In genomic region chr15:78565097-78565950, GRCh38 we compare ENCODE assay signal across 8 cellular contexts. TPM values are rescaled to one million over a fixed set of nuclear protein-coding genes. Genes with fewer than 3 reads are reported as not detected.
DNase-seq lines count a peak whose midpoint lies in the region; ATAC-seq and TF ChIP-seq lines count a peak whose summit lies in the region.

Gene CHRNA5, plus strand, starts transcription at chr15:78565520. Its CDS starts 200 bp downstream, at chr15:78565720.

- TF ChIP-seq CTCF in OCI-LY3 (IDR thresholded peaks at IDR 0.05; ENCODE audit: low read depth, low read length) (no peak), esophagus muscularis mucosa (IDR thresholded peaks at IDR 0.05) (no peak), nephron (IDR thresholded peaks at IDR 0.05; ENCODE audit: unreplicated experiment in 3 of 3) (no peak)

- TF ChIP-seq EP300 in esophagus muscularis mucosa (IDR thresholded peaks at IDR 0.05): no peak

- peak within 1 kb of the TSS; percentile 92 for H3K4me3 ChIP-seq in OCI-LY3 (ENCODE audit: low read length)
- peak within 1 kb of the TSS; percentile 61 to 75 (median 69) for H3K4me3 ChIP-seq in esophagus muscularis mucosa

- peak within 1 kb of the TSS; percentile 23 to 61 (median 36) for H3K27ac Mint-ChIP-seq in nephron
- peak within 1 kb of the TSS; percentile 84 to 94 for H3K27ac Mint-ChIP-seq in stimulated activated naive CD8-positive, alpha-beta T cell treated with anti-CD3 and anti-CD28 coated beads, Interleukin-15, amount 100 ng/mL, for 72 hours

- H3K9ac ChIP-seq in OCI-LY3 (ENCODE audit: low read length): peak within 1 kb of the TSS; percentile 68

- H3K9me3 ChIP-seq in OCI-LY3 (ENCODE audit: insufficient read depth, low read length): no peaks in the 10 kb centered on the region
- H3K9me3 ChIP-seq in esophagus muscularis mucosa: no peaks in the 10 kb centered on the region

- no peaks in the 10 kb centered on the region for H3K36me3 Mint-ChIP-seq in nephron (ENCODE audit: low read depth)

- peaks cover 20% of the 10 kb centered on the region for H3K79me2 ChIP-seq in OCI-LY3 (ENCODE audit: low read length)

- 1% methylated on average over 35 of the region's 75 CpGs for WGBS in esophagus muscularis mucosa

- H3K9me3 Mint-ChIP-seq in nephron: no peaks in the 10 kb centered on the region
- H3K9me3 Mint-ChIP-seq in stimulated activated naive CD8-positive, alpha-beta T cell treated with anti-CD3 and anti-CD28 coated beads, Interleukin-15, amount 100 ng/mL, for 72 hours: no peaks in the 10 kb centered on the region

- TF ChIP-seq POLR2A in esophagus muscularis mucosa (IDR thresholded peaks at IDR 0.05; ENCODE audit: low read depth): no peak

- peak; percentile 82 for ATAC-seq in GM21381 (IDR thresholded peaks at IDR 0.05; ENCODE audit: unreplicated experiment)
- peak; percentile 88 for ATAC-seq in stimulated activated naive CD8-positive, alpha-beta T cell treated with anti-CD3 and anti-CD28 coated beads, Interleukin-15, amount 100 ng/mL, for 72 hours

- DNase-seq in COLO668 (lab: John Stamatoyannopoulos, UW; ENCODE audit: unreplicated experiment) (peak; percentile 90), HuH-7.5 (ENCODE audit: low spot score) (peak; percentile 90), activated T-cell treated with anti-CD3 and anti-CD28 coated beads for 4 hours (peak; percentile 70), esophagus muscularis mucosa (ENCODE audit: extremely low spot score) (peak; percentile 97)
- DNase-seq in stimulated activated naive CD8-positive, alpha-beta T cell treated with anti-CD3 and anti-CD28 coated beads, Interleukin-15, amount 100 ng/mL, for 72 hours: peak; percentile 35 to 72

- peak within 1 kb of the TSS; percentile 99 for H3K4me2 ChIP-seq in OCI-LY3 (ENCODE audit: low read length)

- H3K4me1 ChIP-seq in OCI-LY3 (ENCODE audit: low read length) (peaks cover 39% of the 10 kb centered on the region), esophagus muscularis mucosa (peaks cover 5 to 18% (median 17%) of the 10 kb centered on the region in 4 donors)

- peaks cover 10% of the 10 kb centered on the region for H3K4me1 Mint-ChIP-seq in nephron
- peaks cover 31% of the 10 kb centered on the region for H3K4me1 Mint-ChIP-seq in stimulated activated naive CD8-positive, alpha-beta T cell treated with anti-CD3 and anti-CD28 coated beads, Interleukin-15, amount 100 ng/mL, for 72 hours

- H2AFZ ChIP-seq in OCI-LY3 (ENCODE audit: low read depth, low read length): peak within 1 kb of the TSS; percentile 92

- H3K27me3 ChIP-seq in OCI-LY3 (ENCODE audit: low read depth, low read length) (no peaks in the 10 kb centered on the region), esophagus muscularis mucosa (peaks cover 0 to 6% (median 0%) of the 10 kb centered on the region in 4 donors)

- intact Hi-C loops in esophagus muscularis mucosa (cut with DNase I): no loop called here

- H3K36me3 ChIP-seq in OCI-LY3 (replicated peaks; ENCODE audit: low read depth, low read length) (no peaks in the 10 kb centered on the region), esophagus muscularis mucosa (no peaks in the 10 kb centered on the region)

- H3K27me3 Mint-ChIP-seq in nephron (ENCODE audit: low read depth): peaks cover 25% of the 10 kb centered on the region
- peaks cover 20% of the 10 kb centered on the region for H3K27me3 Mint-ChIP-seq in stimulated activated naive CD8-positive, alpha-beta T cell treated with anti-CD3 and anti-CD28 coated beads, Interleukin-15, amount 100 ng/mL, for 72 hours

- peak within 1 kb of the TSS; percentile 92 to 93 (median 93) for H3K4me3 Mint-ChIP-seq in nephron
- peak within 1 kb of the TSS; percentile 92 to 95 for H3K4me3 Mint-ChIP-seq in stimulated activated naive CD8-positive, alpha-beta T cell treated with anti-CD3 and anti-CD28 coated beads, Interleukin-15, amount 100 ng/mL, for 72 hours

- peak within 1 kb of the TSS; percentile 38 for H3K27ac ChIP-seq in OCI-LY3 (ENCODE audit: low read length)
- peak within 1 kb of the TSS; percentile 63 to 74 (median 68) for H3K27ac ChIP-seq in esophagus muscularis mucosa (replicated peaks in 1 of 4)

- no peaks in the 10 kb centered on the region for H4K20me1 ChIP-seq in OCI-LY3 (ENCODE audit: insufficient read depth, low read length)

RNA-seq across cellular contexts. Expression of gene CHRNA5, which starts in this region (rescaled TPM):
- total RNA-seq in esophagus muscularis mucosa: 1 to 10 TPM in 1 of 4 donors, under 1 TPM in 3; 0.80 to 1.2 (median 0.98) TPM

Comparison
In these comparisons a context has a peak if more than half of its experiments do, and no peak if none do; other contexts are left out.
1. Peak in every context shown above with its lines: DNase-seq, ATAC-seq, H3K4me3 ChIP-seq and H3K27ac ChIP-seq.